ENCODE assay signal across 8 cellular contexts in genomic region chr2:201363857-201364560, GRCh38. TPM values are rescaled to one million over a fixed set of nuclear protein-coding genes. Genes with fewer than 3 reads are reported as not detected.
DNase-seq lines count a peak whose midpoint lies in the region; ATAC-seq and TF ChIP-seq lines count a peak whose summit lies in the region.

No MANE protein-coding gene starts in this region.

- BruUV-seq in HCT116 (replicated peaks; lab: Mats Ljungman, UMichigan), result no TSS peak

- peaks cover 41% of the 10 kb centered on the region for H3K36me3 Mint-ChIP-seq in activated CD4-positive, alpha-beta T cell treated with anti-CD3 and anti-CD28 coated beads for 36 hours (ENCODE audit: low read depth)

- H3K4me3 ChIP-seq in HCT116 (replicated peaks in 1 of 2; ENCODE audit: low read depth in 1 of 2, low read length in 2 of 2), result no peak overlapping the region
- no peak overlapping the region for H3K4me3 ChIP-seq in psoas muscle

- no peak for TF ChIP-seq POLR2A in HCT116 (IDR thresholded peaks at IDR 0.05; ENCODE audit: borderline replicate concordance, extremely low read depth, insufficient read depth, insufficient read length)

- CTCF ChIA-PET in activated CD4-positive, alpha-beta T cell treated with anti-CD3 and anti-CD28 coated beads for 36 hours (lab: Charles Lee), result interaction anchor here (0.6 to 3.5 kb wide), 24 partner anchors 13 to 1336 kb away, joined by 3 to 48 read pairs (median 4); partner anchors contain the start of gene CASP10
- CTCF ChIA-PET in HCT116 (lab: Charles Lee), result interaction anchor here (1.0 to 3.1 kb wide), 2 partner anchors 127 to 131 kb away, joined by 6 to 16 read pairs; no protein-coding TSS in a partner anchor

- H3K27me3 ChIP-seq in HCT116 (ENCODE audit: insufficient read depth, low read length) (no peaks in the 10 kb centered on the region), psoas muscle (ENCODE audit: insufficient read depth in 3 of 3, low read length in 2 of 3) (no peaks in the 10 kb centered on the region)

- intact Hi-C loops in activated CD4-positive, alpha-beta T cell treated with anti-CD3 and anti-CD28 coated beads for 36 hours (cut with DNase I, micrococcal nuclease), result loop anchor here (1.0 to 5.0 kb wide), 5 partner anchors 103 to 462 kb away; partner anchors contain the start of genes CASP10 (in 1 of the 2) and CASP8 (in 1 of the 2)
- intact Hi-C loops in HCT116 (cut with micrococcal nuclease) (loop anchor here (1.0 to 10.0 kb wide), 2 partner anchors 128 to 459 kb away; no protein-coding TSS in a partner anchor), psoas muscle (cut with DNase I) (loop anchor here in 1 of 2 donors (5.0 to 10.0 kb wide), 2 partner anchors 127 to 469 kb away; no protein-coding TSS in a partner anchor)

- peaks cover 34% of the 10 kb centered on the region for H3K4me1 Mint-ChIP-seq in activated CD4-positive, alpha-beta T cell treated with anti-CD3 and anti-CD28 coated beads for 36 hours

- TF ChIP-seq RAD21 in HCT116 (IDR thresholded peaks at IDR 0.05; ENCODE audit: low read depth), result peak; percentile 95

- POLR2A ChIA-PET in activated CD4-positive, alpha-beta T cell treated with anti-CD3 and anti-CD28 coated beads for 36 hours (lab: Charles Lee), result interaction anchor here (0.5 kb wide), 1 partner anchor 131 kb away, joined by 3 read pairs; no protein-coding TSS in a partner anchor
- POLR2A ChIA-PET in HCT116 (lab: Charles Lee), result no interaction called here

- H3K27ac ChIP-seq in HCT116 (ENCODE audit: low read depth, low read length) (no peak overlapping the region), psoas muscle (no peak overlapping the region)

- peak; percentile 82 to 94 (median 91) for TF ChIP-seq CTCF in HCT116 (IDR thresholded peaks at IDR 0.05 in 2 of 3, conservative IDR thresholded peaks at IDR 0.05 in 1 of 3; ENCODE audit: borderline replicate concordance in 1 of 3, insufficient read depth in 1 of 3, low read depth in 2 of 3, low read length in 2 of 3)
- TF ChIP-seq CTCF in psoas muscle (IDR thresholded peaks at IDR 0.05), result peak; percentile 63

- ATAC-seq in activated CD4-positive, alpha-beta T cell treated with anti-CD3 and anti-CD28 coated beads for 36 hours, result peak; percentile 91
- ATAC-seq in HCT116, result peak; percentile 85
- ATAC-seq in psoas muscle, result peak; percentile 61 to 75 (median 69)
- no peak for ATAC-seq in HG02970 (IDR thresholded peaks at IDR 0.05; ENCODE audit: low FRiP score, unreplicated experiment)

- no peak overlapping the region for H2AFZ ChIP-seq in HCT116 (ENCODE audit: low read depth, low read length, poor library complexity, severe bottlenecking)

- RAD21 ChIA-PET in HCT116 (lab: Charles Lee; ENCODE audit: low non-redundant PET in 1 of 2, low total read pairs in 2 of 2, uncharacterized antibody in 2 of 2, unreplicated experiment in 2 of 2), result interaction anchor here (0.7 to 1.3 kb wide), 3 partner anchors 127 to 380 kb away, joined by 3 to 4 read pairs (median 3); no protein-coding TSS in a partner anchor

- H3K9ac ChIP-seq in HCT116 (ENCODE audit: low read length), result no peak overlapping the region

- peak overlapping the region; percentile 44 for H3K27ac Mint-ChIP-seq in activated CD4-positive, alpha-beta T cell treated with anti-CD3 and anti-CD28 coated beads for 36 hours

- H3K79me2 ChIP-seq in HCT116 (ENCODE audit: insufficient read depth, low read length), result no peaks in the 10 kb centered on the region

- no peaks in the 10 kb centered on the region for H3K9me2 ChIP-seq in HCT116 (ENCODE audit: insufficient read depth)

- H3K27me3 Mint-ChIP-seq in activated CD4-positive, alpha-beta T cell treated with anti-CD3 and anti-CD28 coated beads for 36 hours, result no peaks in the 10 kb centered on the region

- no peaks in the 10 kb centered on the region for H3K36me3 ChIP-seq in HCT116 (ENCODE audit: control insufficient read depth in 1 of 2, insufficient read depth in 2 of 2, low read length in 2 of 2)
- H3K36me3 ChIP-seq in psoas muscle (ENCODE audit: insufficient read depth in 1 of 2, low read depth in 1 of 2), result peaks cover 4 to 41% of the 10 kb centered on the region in 2 donors

- H3K4me3 Mint-ChIP-seq in activated CD4-positive, alpha-beta T cell treated with anti-CD3 and anti-CD28 coated beads for 36 hours, result no peak overlapping the region

- peaks cover 9 to 20% of the 10 kb centered on the region in 2 experiments for H3K4me1 ChIP-seq in HCT116 (ENCODE audit: control insufficient read depth in 1 of 2, insufficient read depth in 2 of 2, low read length in 2 of 2)
- no peaks in the 10 kb centered on the region for H3K4me1 ChIP-seq in psoas muscle

- H3K9me3 Mint-ChIP-seq in activated CD4-positive, alpha-beta T cell treated with anti-CD3 and anti-CD28 coated beads for 36 hours (ENCODE audit: low read depth), result peaks cover 12% of the 10 kb centered on the region

- no peaks in the 10 kb centered on the region for H4K20me1 ChIP-seq in HCT116 (ENCODE audit: insufficient read depth)

- H3K4me2 ChIP-seq in HCT116 (ENCODE audit: low read length), result no peak overlapping the region

- peaks cover 0 to 10% of the 10 kb centered on the region in 2 experiments; a peak in 1 of 4 replicates for H3K9me3 ChIP-seq in HCT116 (ENCODE audit: control insufficient read depth in 1 of 2, insufficient read depth in 1 of 2, low read depth in 1 of 2, low read length in 2 of 2)
- H3K9me3 ChIP-seq in psoas muscle, result no peaks in the 10 kb centered on the region

- DNase-seq in activated CD4-positive, alpha-beta T cell treated with anti-CD3 and anti-CD28 coated beads for 36 hours, result peak; percentile 27
- no peak for DNase-seq in activated CD4-positive, alpha-beta T cell treated with anti-CD3 and anti-CD28 coated beads, Interleukin-2, amount 50 U/mL, for 48 hours
- DNase-seq in HCT116 (ENCODE audit: low read depth, low spot score) (peak; percentile 24), NCI-H446 (lab: John Stamatoyannopoulos, UW) (peak; percentile 24 to 44), activated T-cell treated with anti-CD3 and anti-CD28 coated beads for 4 hours (peak; percentile 15), germinal center (ENCODE audit: low spot score) (peak; percentile 25), psoas muscle (no peak)

- 87 to 92% (median 91%) methylated on average over 2 of the region's 2 CpGs for WGBS in psoas muscle, 3 donors

TF ChIP-seq in HCT116, 20 proteins besides CTCF, POLR2A, EP300 and RAD21 (continues in another document):
- TF ChIP-seq SIN3A (IDR thresholded peaks at IDR 0.05; ENCODE audit: low read depth) (no peak), SP1 (IDR thresholded peaks at IDR 0.05; ENCODE audit: low read depth) (no peak), TCF7L2 (IDR thresholded peaks at IDR 0.05; ENCODE audit: borderline replicate concordance, extremely low read depth, insufficient read depth, insufficient read length) (no peak), ZFX (IDR thresholded peaks at IDR 0.05) (no peak), EGR1 (IDR thresholded peaks at IDR 0.05; ENCODE audit: low read depth) (no peak), EZH2 (IDR thresholded peaks at IDR 0.05) (no peak), POLR2AphosphoS5 (IDR thresholded peaks at IDR 0.05; ENCODE audit: low read depth, low read length) (no peak)
- TF ChIP-seq, protein P1, sequence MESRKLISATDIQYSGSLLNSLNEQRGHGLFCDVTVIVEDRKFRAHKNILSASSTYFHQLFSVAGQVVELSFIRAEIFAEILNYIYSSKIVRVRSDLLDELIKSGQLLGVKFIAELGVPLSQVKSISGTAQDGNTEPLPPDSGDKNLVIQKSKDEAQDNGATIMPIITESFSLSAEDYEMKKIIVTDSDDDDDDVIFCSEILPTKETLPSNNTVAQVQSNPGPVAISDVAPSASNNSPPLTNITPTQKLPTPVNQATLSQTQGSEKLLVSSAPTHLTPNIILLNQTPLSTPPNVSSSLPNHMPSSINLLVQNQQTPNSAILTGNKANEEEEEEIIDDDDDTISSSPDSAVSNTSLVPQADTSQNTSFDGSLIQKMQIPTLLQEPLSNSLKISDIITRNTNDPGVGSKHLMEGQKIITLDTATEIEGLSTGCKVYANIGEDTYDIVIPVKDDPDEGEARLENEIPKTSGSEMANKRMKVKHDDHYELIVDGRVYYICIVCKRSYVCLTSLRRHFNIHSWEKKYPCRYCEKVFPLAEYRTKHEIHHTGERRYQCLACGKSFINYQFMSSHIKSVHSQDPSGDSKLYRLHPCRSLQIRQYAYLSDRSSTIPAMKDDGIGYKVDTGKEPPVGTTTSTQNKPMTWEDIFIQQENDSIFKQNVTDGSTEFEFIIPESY (IDR thresholded peaks at IDR 0.05; ENCODE audit: extremely low read depth, insufficient replicate concordance, low read length), result no peak
- TF ChIP-seq, protein P2, sequence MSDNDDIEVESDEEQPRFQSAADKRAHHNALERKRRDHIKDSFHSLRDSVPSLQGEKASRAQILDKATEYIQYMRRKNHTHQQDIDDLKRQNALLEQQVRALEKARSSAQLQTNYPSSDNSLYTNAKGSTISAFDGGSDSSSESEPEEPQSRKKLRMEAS (IDR thresholded peaks at IDR 0.05), result no peak
- TF ChIP-seq, protein P3, sequence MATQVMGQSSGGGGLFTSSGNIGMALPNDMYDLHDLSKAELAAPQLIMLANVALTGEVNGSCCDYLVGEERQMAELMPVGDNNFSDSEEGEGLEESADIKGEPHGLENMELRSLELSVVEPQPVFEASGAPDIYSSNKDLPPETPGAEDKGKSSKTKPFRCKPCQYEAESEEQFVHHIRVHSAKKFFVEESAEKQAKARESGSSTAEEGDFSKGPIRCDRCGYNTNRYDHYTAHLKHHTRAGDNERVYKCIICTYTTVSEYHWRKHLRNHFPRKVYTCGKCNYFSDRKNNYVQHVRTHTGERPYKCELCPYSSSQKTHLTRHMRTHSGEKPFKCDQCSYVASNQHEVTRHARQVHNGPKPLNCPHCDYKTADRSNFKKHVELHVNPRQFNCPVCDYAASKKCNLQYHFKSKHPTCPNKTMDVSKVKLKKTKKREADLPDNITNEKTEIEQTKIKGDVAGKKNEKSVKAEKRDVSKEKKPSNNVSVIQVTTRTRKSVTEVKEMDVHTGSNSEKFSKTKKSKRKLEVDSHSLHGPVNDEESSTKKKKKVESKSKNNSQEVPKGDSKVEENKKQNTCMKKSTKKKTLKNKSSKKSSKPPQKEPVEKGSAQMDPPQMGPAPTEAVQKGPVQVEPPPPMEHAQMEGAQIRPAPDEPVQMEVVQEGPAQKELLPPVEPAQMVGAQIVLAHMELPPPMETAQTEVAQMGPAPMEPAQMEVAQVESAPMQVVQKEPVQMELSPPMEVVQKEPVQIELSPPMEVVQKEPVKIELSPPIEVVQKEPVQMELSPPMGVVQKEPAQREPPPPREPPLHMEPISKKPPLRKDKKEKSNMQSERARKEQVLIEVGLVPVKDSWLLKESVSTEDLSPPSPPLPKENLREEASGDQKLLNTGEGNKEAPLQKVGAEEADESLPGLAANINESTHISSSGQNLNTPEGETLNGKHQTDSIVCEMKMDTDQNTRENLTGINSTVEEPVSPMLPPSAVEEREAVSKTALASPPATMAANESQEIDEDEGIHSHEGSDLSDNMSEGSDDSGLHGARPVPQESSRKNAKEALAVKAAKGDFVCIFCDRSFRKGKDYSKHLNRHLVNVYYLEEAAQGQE (IDR thresholded peaks at IDR 0.05; ENCODE audit: low read depth), result no peak

RNA-seq across cellular contexts. Expression of gene FLACC1, which starts 6.9 kb away (rescaled TPM):
- under 1 TPM; 0.48 to 0.72 TPM for total RNA-seq in activated CD4-positive, alpha-beta T cell treated with anti-CD3 and anti-CD28 coated beads for 36 hours
- 0.74 TPM for total RNA-seq in HCT116 (2021; ENCODE audit: unreplicated experiment)
- polyA plus RNA-seq in HCT116 (2012), result 0.14 TPM in 1 of 2 replicates, not detected in the other
- 1 to 10 TPM; 1.7 to 4.3 (median 1.8) TPM for total RNA-seq in psoas muscle
- 1 to 10 TPM in 1 of 3 donors, under 1 TPM in 2; 0.55 to 3.8 (median 0.82) TPM for polyA plus RNA-seq in psoas muscle

Comparison
In these comparisons a context has a peak if more than half of its experiments do, and no peak if none do; other contexts are left out.
1. DNase-seq: peak in activated CD4-positive, alpha-beta T cell treated with anti-CD3 and anti-CD28 coated beads for 36 hours (single experiment), HCT116 (single experiment), NCI-H446 (2 of 2), activated T-cell treated with anti-CD3 and anti-CD28 coated beads for 4 hours (single experiment) and germinal center (single experiment); none in activated CD4-positive, alpha-beta T cell treated with anti-CD3 and anti-CD28 coated beads, Interleukin-2, amount 50 U/mL, for 48 hours (0 of 2) and psoas muscle (0 of 2).